ENCODE assay signal across 16 cellular contexts in genomic region chr10:27457966-27458365, GRCh38.
"Had no signal": no experiment of that assay in that cellular context is flagged by ENCODE, and none has a peak within 500 bp of the region (broad histone marks: within the 10 kb centered on the region; RNA-seq: fewer than 3 reads in every experiment).

No MANE protein-coding gene starts in this region.

- H3K4me1 Mint-ChIP-seq: nephron had no signal

- DNase-seq: activated CD4-positive, alpha-beta T cell treated with anti-CD3 and anti-CD28 coated beads, Interleukin-2, amount 10 ng/mL, durations not matched to agents 7 days and 5 days; activated CD4-positive, CD25-positive, alpha-beta regulatory T cell; amygdala; brain microvascular endothelial cell; kidney; left ventricle myocardium inferior; mesenchymal stem cell; psoas muscle; spleen; stimulated activated CD4-positive, alpha-beta T cell treated with anti-CD3 and anti-CD28 coated beads, Interleukin-1b, Interleukin-23, amount 100 ng/mL, for 48 hours; stimulated activated naive B cell treated with anti-CD40 and anti-IgM and Interleukin-4, amounts not matched to agents 10 μg/mL and 1 μg/mL and 100 μg/mL, for 72 hours; T-helper 9 cell; transverse colon had no signal

- H3K9me3 Mint-ChIP-seq: activated CD4-positive, alpha-beta T cell treated with anti-CD3 and anti-CD28 coated beads, Interleukin-2, amount 10 ng/mL, durations not matched to agents 7 days and 5 days; activated naive CD4-positive, alpha-beta T cell treated with anti-CD3 and anti-CD28 coated beads, Interleukin-2, amount 50 U/mL, for 24 hours; nephron; stimulated activated naive B cell treated with anti-CD40 and anti-IgM and Interleukin-4, amounts not matched to agents 10 μg/mL and 1 μg/mL and 100 μg/mL, for 72 hours had no signal

- H3K4me3 Mint-ChIP-seq: activated CD4-positive, alpha-beta T cell treated with anti-CD3 and anti-CD28 coated beads, Interleukin-2, amount 10 ng/mL, durations not matched to agents 7 days and 5 days; activated naive CD4-positive, alpha-beta T cell treated with anti-CD3 and anti-CD28 coated beads, Interleukin-2, amount 50 U/mL, for 24 hours; nephron; stimulated activated naive B cell treated with anti-CD40 and anti-IgM and Interleukin-4, amounts not matched to agents 10 μg/mL and 1 μg/mL and 100 μg/mL, for 72 hours had no signal

- H3K4me3 ChIP-seq: gastroesophageal sphincter, left ventricle myocardium inferior, psoas muscle, spleen, transverse colon had no signal

- ATAC-seq: gastroesophageal sphincter; psoas muscle; stimulated activated naive B cell treated with anti-CD40 and anti-IgM and Interleukin-4, amounts not matched to agents 10 μg/mL and 1 μg/mL and 100 μg/mL, for 72 hours had no signal

- H3K27me3 ChIP-seq: brain microvascular endothelial cell, gastroesophageal sphincter, spleen, transverse colon had no signal

- H3K27ac ChIP-seq: brain microvascular endothelial cell, gastroesophageal sphincter, left ventricle myocardium inferior, psoas muscle, transverse colon had no signal

- H3K27ac Mint-ChIP-seq: activated CD4-positive, alpha-beta T cell treated with anti-CD3 and anti-CD28 coated beads, Interleukin-2, amount 10 ng/mL, durations not matched to agents 7 days and 5 days; activated naive CD4-positive, alpha-beta T cell treated with anti-CD3 and anti-CD28 coated beads, Interleukin-2, amount 50 U/mL, for 24 hours; nephron; stimulated activated naive B cell treated with anti-CD40 and anti-IgM and Interleukin-4, amounts not matched to agents 10 μg/mL and 1 μg/mL and 100 μg/mL, for 72 hours had no signal

- H3K27me3 Mint-ChIP-seq: stimulated activated naive B cell treated with anti-CD40 and anti-IgM and Interleukin-4, amounts not matched to agents 10 μg/mL and 1 μg/mL and 100 μg/mL, for 72 hours had no signal

- H3K36me3 Mint-ChIP-seq: activated naive CD4-positive, alpha-beta T cell treated with anti-CD3 and anti-CD28 coated beads, Interleukin-2, amount 50 U/mL, for 24 hours; stimulated activated naive B cell treated with anti-CD40 and anti-IgM and Interleukin-4, amounts not matched to agents 10 μg/mL and 1 μg/mL and 100 μg/mL, for 72 hours had no signal
